ENCODE assay signal across 1 cellular context in genomic region chr13:76861859-76862258, GRCh38.
TF ChIP-seq lines count a peak whose summit lies in the region.

No MANE protein-coding gene starts in this region.

TF ChIP-seq in GM23338, 12 proteins besides CTCF, POLR2A, EP300 and RAD21 (continued from another document):
- TF ChIP-seq REST (IDR thresholded peaks at IDR 0.05; ENCODE audit: unreplicated experiment) (no peak), ZNF114 (CRISPR knock-in tag; IDR thresholded peaks at IDR 0.05) (no peak), ZNF462 (CRISPR knock-in tag; IDR thresholded peaks at IDR 0.05) (no peak)
